Comparison of ENCODE assay signal across 1 cellular context in the genomic region with DNA sequence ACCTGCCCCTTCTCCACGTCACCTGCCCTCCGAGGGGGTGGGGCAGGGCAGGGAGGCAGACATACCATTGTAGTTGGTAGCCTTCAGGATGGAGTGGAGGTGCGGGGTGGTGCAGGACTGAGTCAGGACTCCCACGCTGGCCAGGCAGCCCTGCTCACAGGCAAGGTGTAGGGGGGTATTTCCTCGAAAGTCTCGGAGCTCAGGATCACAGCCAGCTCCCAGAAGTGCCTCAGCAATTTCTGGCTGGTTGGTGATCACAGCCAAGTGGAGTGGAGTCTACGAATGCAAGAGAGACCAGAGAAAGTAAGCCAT.
TF ChIP-seq lines count a peak whose summit lies in the region.

No MANE protein-coding gene starts in this region.

TF ChIP-seq in GM23338, 12 proteins besides CTCF, POLR2A, EP300 and RAD21 (continued from another document):
- TF ChIP-seq, protein P1, sequence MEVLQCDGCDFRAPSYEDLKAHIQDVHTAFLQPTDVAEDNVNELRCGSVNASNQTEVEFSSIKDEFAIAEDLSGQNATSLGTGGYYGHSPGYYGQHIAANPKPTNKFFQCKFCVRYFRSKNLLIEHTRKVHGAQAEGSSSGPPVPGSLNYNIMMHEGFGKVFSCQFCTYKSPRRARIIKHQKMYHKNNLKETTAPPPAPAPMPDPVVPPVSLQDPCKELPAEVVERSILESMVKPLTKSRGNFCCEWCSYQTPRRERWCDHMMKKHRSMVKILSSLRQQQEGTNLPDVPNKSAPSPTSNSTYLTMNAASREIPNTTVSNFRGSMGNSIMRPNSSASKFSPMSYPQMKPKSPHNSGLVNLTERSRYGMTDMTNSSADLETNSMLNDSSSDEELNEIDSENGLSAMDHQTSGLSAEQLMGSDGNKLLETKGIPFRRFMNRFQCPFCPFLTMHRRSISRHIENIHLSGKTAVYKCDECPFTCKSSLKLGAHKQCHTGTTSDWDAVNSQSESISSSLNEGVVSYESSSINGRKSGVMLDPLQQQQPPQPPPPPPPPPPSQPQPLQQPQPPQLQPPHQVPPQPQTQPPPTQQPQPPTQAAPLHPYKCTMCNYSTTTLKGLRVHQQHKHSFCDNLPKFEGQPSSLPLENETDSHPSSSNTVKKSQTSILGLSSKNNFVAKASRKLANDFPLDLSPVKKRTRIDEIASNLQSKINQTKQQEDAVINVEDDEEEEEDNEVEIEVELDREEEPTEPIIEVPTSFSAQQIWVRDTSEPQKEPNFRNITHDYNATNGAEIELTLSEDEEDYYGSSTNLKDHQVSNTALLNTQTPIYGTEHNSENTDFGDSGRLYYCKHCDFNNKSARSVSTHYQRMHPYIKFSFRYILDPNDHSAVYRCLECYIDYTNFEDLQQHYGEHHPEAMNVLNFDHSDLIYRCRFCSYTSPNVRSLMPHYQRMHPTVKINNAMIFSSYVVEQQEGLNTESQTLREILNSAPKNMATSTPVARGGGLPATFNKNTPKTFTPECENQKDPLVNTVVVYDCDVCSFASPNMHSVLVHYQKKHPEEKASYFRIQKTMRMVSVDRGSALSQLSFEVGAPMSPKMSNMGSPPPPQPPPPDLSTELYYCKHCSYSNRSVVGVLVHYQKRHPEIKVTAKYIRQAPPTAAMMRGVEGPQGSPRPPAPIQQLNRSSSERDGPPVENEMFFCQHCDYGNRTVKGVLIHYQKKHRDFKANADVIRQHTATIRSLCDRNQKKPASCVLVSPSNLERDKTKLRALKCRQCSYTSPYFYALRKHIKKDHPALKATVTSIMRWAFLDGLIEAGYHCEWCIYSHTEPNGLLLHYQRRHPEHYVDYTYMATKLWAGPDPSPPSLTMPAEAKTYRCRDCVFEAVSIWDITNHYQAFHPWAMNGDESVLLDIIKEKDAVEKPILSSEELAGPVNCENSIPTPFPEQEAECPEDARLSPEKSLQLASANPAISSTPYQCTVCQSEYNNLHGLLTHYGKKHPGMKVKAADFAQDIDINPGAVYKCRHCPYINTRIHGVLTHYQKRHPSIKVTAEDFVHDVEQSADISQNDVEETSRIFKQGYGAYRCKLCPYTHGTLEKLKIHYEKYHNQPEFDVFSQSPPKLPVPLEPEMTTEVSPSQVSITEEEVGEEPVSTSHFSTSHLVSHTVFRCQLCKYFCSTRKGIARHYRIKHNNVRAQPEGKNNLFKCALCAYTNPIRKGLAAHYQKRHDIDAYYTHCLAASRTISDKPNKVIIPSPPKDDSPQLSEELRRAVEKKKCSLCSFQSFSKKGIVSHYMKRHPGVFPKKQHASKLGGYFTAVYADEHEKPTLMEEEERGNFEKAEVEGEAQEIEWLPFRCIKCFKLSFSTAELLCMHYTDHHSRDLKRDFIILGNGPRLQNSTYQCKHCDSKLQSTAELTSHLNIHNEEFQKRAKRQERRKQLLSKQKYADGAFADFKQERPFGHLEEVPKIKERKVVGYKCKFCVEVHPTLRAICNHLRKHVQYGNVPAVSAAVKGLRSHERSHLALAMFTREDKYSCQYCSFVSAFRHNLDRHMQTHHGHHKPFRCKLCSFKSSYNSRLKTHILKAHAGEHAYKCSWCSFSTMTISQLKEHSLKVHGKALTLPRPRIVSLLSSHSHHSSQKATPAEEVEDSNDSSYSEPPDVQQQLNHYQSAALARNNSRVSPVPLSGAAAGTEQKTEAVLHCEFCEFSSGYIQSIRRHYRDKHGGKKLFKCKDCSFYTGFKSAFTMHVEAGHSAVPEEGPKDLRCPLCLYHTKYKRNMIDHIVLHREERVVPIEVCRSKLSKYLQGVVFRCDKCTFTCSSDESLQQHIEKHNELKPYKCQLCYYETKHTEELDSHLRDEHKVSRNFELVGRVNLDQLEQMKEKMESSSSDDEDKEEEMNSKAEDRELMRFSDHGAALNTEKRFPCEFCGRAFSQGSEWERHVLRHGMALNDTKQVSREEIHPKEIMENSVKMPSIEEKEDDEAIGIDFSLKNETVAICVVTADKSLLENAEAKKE (CRISPR knock-in tag; IDR thresholded peaks at IDR 0.05), result no peak
- no peak; the same call in 1 of the 2 replicates for TF ChIP-seq POLR2AphosphoS5 (IDR thresholded peaks at IDR 0.05; ENCODE audit: low read depth)
- no peak for TF ChIP-seq ZNF114 (CRISPR knock-in tag; IDR thresholded peaks at IDR 0.05)
- TF ChIP-seq ZNF331 (CRISPR knock-in tag; IDR thresholded peaks at IDR 0.05; ENCODE audit: low read depth), result no peak
TF ChIP-seq in GM23338: peak in this region for 0.
